29 cellular contexts compared by ENCODE assay signal in genomic region chr6:11337306-11337705, GRCh38.
"Had no signal": no experiment of that assay in that cellular context is flagged by ENCODE, and none has a peak within 500 bp of the region (broad histone marks: within the 10 kb centered on the region; RNA-seq: fewer than 3 reads in every experiment).

No MANE protein-coding gene starts in this region.

- ATAC-seq: naive thymus-derived CD8-positive, alpha-beta T cell; natural killer cell treated with Interleukin-12 subunit alpha and Interleukin-12 subunit beta and Interleukin-15 and Interleukin-18, amount 100 ng/mL, for 72 hours; psoas muscle; right cardiac atrium; right lobe of liver; stimulated activated effector memory CD8-positive, alpha-beta T cell treated with anti-CD3 and anti-CD28 coated beads, Interleukin-12 subunit alpha, Interleukin-12 subunit beta, amount 100 ng/mL, for 72 hours; stimulated activated naive B cell treated with anti-CD40 and anti-IgM and Interleukin-4, amounts not matched to agents 10 μg/mL and 1 μg/mL and 100 μg/mL, for 72 hours; upper lobe of right lung had no signal

- H3K36me3 ChIP-seq: ovary, right lobe of liver, sigmoid colon, stomach, thoracic aorta, thyroid gland, tibial nerve, upper lobe of right lung, uterus had no signal

- H3K27me3 Mint-ChIP-seq: naive thymus-derived CD8-positive, alpha-beta T cell; natural killer cell treated with Interleukin-12 subunit alpha and Interleukin-12 subunit beta and Interleukin-15 and Interleukin-18, amount 100 ng/mL, for 72 hours; stimulated activated naive B cell treated with anti-CD40 and anti-IgM and Interleukin-4, amounts not matched to agents 10 μg/mL and 1 μg/mL and 100 μg/mL, for 72 hours; stimulated activated naive CD8-positive, alpha-beta T cell treated with anti-CD3 and anti-CD28 coated beads, Interleukin-15, Interleukin-2, amounts not matched to agents 100 ng/mL and 50 ng/mL, for 24 hours had no signal

- H3K4me3 ChIP-seq: ovary, psoas muscle, right lobe of liver, sigmoid colon, stomach, thoracic aorta, thyroid gland, tibial nerve, upper lobe of right lung, uterus had no signal

- H3K36me3 Mint-ChIP-seq: type B pancreatic cell had no signal

- H3K27me3 ChIP-seq: ovary, right lobe of liver, sigmoid colon, stomach, thyroid gland, tibial nerve, upper lobe of right lung, uterus had no signal

- H3K9me3 ChIP-seq: ovary, right lobe of liver, sigmoid colon, thoracic aorta, thyroid gland, upper lobe of right lung had no signal

- H3K4me3 Mint-ChIP-seq: naive thymus-derived CD8-positive, alpha-beta T cell; natural killer cell treated with Interleukin-12 subunit alpha and Interleukin-12 subunit beta and Interleukin-15 and Interleukin-18, amount 100 ng/mL, for 72 hours; nephron progenitor cell; neural crest cell; stimulated activated effector memory CD8-positive, alpha-beta T cell treated with anti-CD3 and anti-CD28 coated beads, Interleukin-12 subunit alpha, Interleukin-12 subunit beta, amount 100 ng/mL, for 72 hours; stimulated activated naive B cell treated with anti-CD40 and anti-IgM and Interleukin-4, amounts not matched to agents 10 μg/mL and 1 μg/mL and 100 μg/mL, for 72 hours; stimulated activated naive CD8-positive, alpha-beta T cell treated with anti-CD3 and anti-CD28 coated beads, Interleukin-15, Interleukin-2, amounts not matched to agents 100 ng/mL and 50 ng/mL, for 24 hours; type B pancreatic cell had no signal

- H3K4me1 Mint-ChIP-seq: neural crest cell had no signal

- H3K27ac ChIP-seq: ovary, parathyroid adenoma, psoas muscle, right lobe of liver, sigmoid colon, stomach, thoracic aorta, thyroid gland, tibial nerve, upper lobe of right lung, uterus had no signal

- H3K9ac ChIP-seq: parathyroid adenoma had no signal

- H3K27ac Mint-ChIP-seq: nephron progenitor cell; progenitor cell of endocrine pancreas; stimulated activated effector memory CD8-positive, alpha-beta T cell treated with anti-CD3 and anti-CD28 coated beads, Interleukin-12 subunit alpha, Interleukin-12 subunit beta, amount 100 ng/mL, for 72 hours; stimulated activated naive B cell treated with anti-CD40 and anti-IgM and Interleukin-4, amounts not matched to agents 10 μg/mL and 1 μg/mL and 100 μg/mL, for 72 hours; stimulated activated naive CD8-positive, alpha-beta T cell treated with anti-CD3 and anti-CD28 coated beads, Interleukin-15, Interleukin-2, amounts not matched to agents 100 ng/mL and 50 ng/mL, for 24 hours; type B pancreatic cell had no signal

- H3K9me3 Mint-ChIP-seq: neural crest cell had no signal

- H2AFZ ChIP-seq: parathyroid adenoma had no signal

- H3K4me1 ChIP-seq: parathyroid adenoma, psoas muscle, sigmoid colon, stomach, thyroid gland, tibial nerve, upper lobe of right lung, uterus had no signal

- DNase-seq: naive thymus-derived CD8-positive, alpha-beta T cell; nephron progenitor cell; occipital lobe; ovary; posterior cingulate gyrus; psoas muscle; right cardiac atrium; right lobe of liver; sigmoid colon; small intestine; stimulated activated CD4-positive, alpha-beta T cell treated with anti-CD3 and anti-CD28 coated beads, Interleukin-15, amount 100 ng/mL, for 24 hours; stimulated activated CD4-positive, alpha-beta T cell treated with anti-CD3 and anti-CD28 coated beads, Interleukin-2, amount 100 ng/mL, for 24 hours; stimulated activated CD4-positive, alpha-beta T cell treated with anti-CD3 and anti-CD28 coated beads, Interleukin-2, amount 100 ng/mL, for 48 hours; stimulated activated CD4-positive, alpha-beta T cell treated with anti-CD3 and anti-CD28 coated beads, Interleukin-4, amount 100 ng/mL, for 24 hours; stimulated activated naive B cell treated with anti-CD40 and anti-IgM and Interleukin-4, amounts not matched to agents 10 μg/mL and 1 μg/mL and 100 μg/mL, for 72 hours; stimulated activated naive CD4-positive, alpha-beta T cell treated with Interleukin-2 at 50 U/mL for 16 hours; stomach; thyroid gland; upper lobe of right lung; uterus had no signal

- H3K79me2 ChIP-seq: parathyroid adenoma had no signal
